In genomic region chr4:19729873-19730735, GRCh38 we compare ENCODE assay signal across 13 cellular contexts.
DNase-seq lines count a peak whose midpoint lies in the region; ATAC-seq and TF ChIP-seq lines count a peak whose summit lies in the region.
"Had no signal": no experiment of that assay in that cellular context is flagged by ENCODE, and none has a peak within 500 bp of the region (broad histone marks: within the 10 kb centered on the region; RNA-seq: fewer than 3 reads in every experiment).

No MANE protein-coding gene starts in this region.

- peak overlapping the region; percentile 25 to 44 for H3K4me3 Mint-ChIP-seq in CD14-positive monocyte

- H3K9me3 ChIP-seq in lung (ENCODE audit: control insufficient read depth in 2 of 2, insufficient read depth in 1 of 2, low read length in 1 of 2): no peaks in the 10 kb centered on the region
- no peaks in the 10 kb centered on the region for H3K9me3 ChIP-seq in vagina
- H3K9me3 ChIP-seq: tibial nerve had no signal

- DNase-seq in CD14-positive monocyte (ENCODE audit: low spot score) (no peak), RPMI8226 (peak; percentile 3), lung (ENCODE audit: low spot score) (no peak), vagina (ENCODE audit: extremely low spot score in 2 of 2) (no peak), cerebellar nuclear complex (lab: John Stamatoyannopoulos, UW) (no peak)
- DNase-seq in activated T-cell treated with anti-CD3 and anti-CD28 coated beads, Interleukin-2, amount 50 U/mL, for 48 hours: no peak
- DNase-seq: caudate nucleus, NCI-H1436, PC-3, retina had no signal

- H3K27me3 Mint-ChIP-seq in CD14-positive monocyte (ENCODE audit: low read depth in 3 of 3): peaks cover 3 to 5% (median 4%) of the 10 kb centered on the region in 3 donors

- no peaks in the 10 kb centered on the region for H3K36me3 ChIP-seq in lung (ENCODE audit: control insufficient read depth in 2 of 2, insufficient read depth in 2 of 2, low read length in 2 of 2)
- H3K36me3 ChIP-seq in vagina: no peaks in the 10 kb centered on the region
- H3K36me3 ChIP-seq: tibial nerve had no signal

- H3K4me3 ChIP-seq in lung: no peak overlapping the region
- H3K4me3 ChIP-seq in vagina: no peak overlapping the region
- H3K4me3 ChIP-seq: tibial nerve had no signal

- no peak for TF ChIP-seq CTCF in CD14-positive monocyte (IDR thresholded peaks at IDR 0.05)
- no peak for TF ChIP-seq CTCF in lung (IDR thresholded peaks at IDR 0.05; ENCODE audit: control extremely low read depth, extremely low read depth)
- no peak for TF ChIP-seq CTCF in vagina (IDR thresholded peaks at IDR 0.05)

- no peaks in the 10 kb centered on the region for H3K36me3 Mint-ChIP-seq in CD14-positive monocyte

- intact Hi-C loops in CD14-positive monocyte (cut with micrococcal nuclease) (no loop called here), vagina (cut with DNase I) (no loop called here)

- ATAC-seq in HG03354 (IDR thresholded peaks at IDR 0.05; ENCODE audit: poor library complexity, severe bottlenecking, unreplicated experiment) (peak; percentile 90), lung (ENCODE audit: insufficient read depth, low FRiP score) (peak; percentile 19), HG02885 (IDR thresholded peaks at IDR 0.05; ENCODE audit: poor library complexity, unreplicated experiment) (no peak)
- ATAC-seq: PC-3 had no signal

- 13 to 28% methylated on average over 8 of the region's 8 CpGs for WGBS in lung, 2 donors

- no peak for TF ChIP-seq POLR2A in vagina (IDR thresholded peaks at IDR 0.05)

- peaks cover 9% of the 10 kb centered on the region for H3K4me1 Mint-ChIP-seq in CD14-positive monocyte

- peaks cover 0 to 5% (median 0%) of the 10 kb centered on the region in 7 donors for H3K9me3 Mint-ChIP-seq in CD14-positive monocyte

- H3K4me1 ChIP-seq in lung (ENCODE audit: control insufficient read depth in 2 of 2, insufficient read depth in 2 of 2, low read length in 2 of 2): no peaks in the 10 kb centered on the region
- H3K4me1 ChIP-seq in vagina: no peaks in the 10 kb centered on the region
- H3K4me1 ChIP-seq: tibial nerve had no signal

- no peak overlapping the region for H3K27ac Mint-ChIP-seq in CD14-positive monocyte

- H3K27ac ChIP-seq in lung (ENCODE audit: low read depth in 1 of 2, low read length in 1 of 2) (peak overlapping the region in 1 of 2 donors; percentile 40), vagina (no peak overlapping the region)
- H3K27ac ChIP-seq: tibial nerve had no signal

- H3K27me3 ChIP-seq in lung (ENCODE audit: control insufficient read depth, insufficient read depth) (no peaks in the 10 kb centered on the region), vagina (no peaks in the 10 kb centered on the region)
- H3K27me3 ChIP-seq: tibial nerve had no signal
